25 cellular contexts compared by ENCODE assay signal in the genomic region with DNA sequence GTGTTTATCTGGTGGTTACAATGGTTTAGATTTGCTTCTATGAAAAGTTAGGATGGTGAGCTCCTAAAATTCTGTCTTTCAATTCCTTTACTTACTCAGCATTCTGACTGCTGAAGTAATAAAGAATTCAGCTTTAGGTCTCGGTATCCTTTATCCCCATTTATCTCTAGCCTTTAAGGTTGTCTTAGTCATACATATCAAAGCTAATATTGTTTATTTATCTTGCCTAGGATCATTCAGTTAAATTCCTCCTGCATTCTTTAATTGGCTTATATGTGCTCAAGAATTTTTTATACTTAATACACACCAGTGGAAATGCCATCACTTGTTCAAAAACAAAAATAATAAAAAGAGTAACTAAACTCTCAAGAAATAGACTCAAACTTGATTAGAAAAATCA.
"Had no signal": no experiment of that assay in that cellular context is flagged by ENCODE, and none has a peak within 500 bp of the region (broad histone marks: within the 10 kb centered on the region; RNA-seq: fewer than 3 reads in every experiment).

No MANE protein-coding gene starts in this region.

- H3K4me1 ChIP-seq: heart right ventricle, left ventricle myocardium inferior, lower lobe of right lung, parathyroid adenoma, spleen, testis, tibial artery had no signal

- H2AFZ ChIP-seq: parathyroid adenoma had no signal

- H3K4me3 ChIP-seq: heart right ventricle, left ventricle myocardium inferior, lower lobe of right lung, sigmoid colon, spleen, testis, tibial artery had no signal

- H3K9ac ChIP-seq: parathyroid adenoma had no signal

- H3K27me3 ChIP-seq: heart right ventricle, sigmoid colon, spleen, testis, tibial artery had no signal

- H3K36me3 ChIP-seq: heart right ventricle, left ventricle myocardium inferior, lower lobe of right lung, sigmoid colon, spleen, tibial artery had no signal

- H3K9me3 ChIP-seq: lower lobe of right lung, sigmoid colon, testis, tibial artery had no signal

- H3K27ac ChIP-seq: epithelial cell of prostate, heart right ventricle, left ventricle myocardium inferior, lower lobe of right lung, parathyroid adenoma, sigmoid colon, spleen, testis, tibial artery had no signal

- H3K79me2 ChIP-seq: parathyroid adenoma had no signal

- DNase-seq: cerebellar nuclear complex; effector CD8-positive, alpha-beta T cell; endodermal cell; foreskin melanocyte; glutamatergic neuron; heart right ventricle; hippocampal formation; islet precursor cell; kidney glomerular epithelial cell; left colon; left ventricle myocardium inferior; lower lobe of right lung; naive thymus-derived CD8-positive, alpha-beta T cell; right cardiac atrium; sigmoid colon; spleen; stimulated activated CD4-positive, alpha-beta T cell treated with anti-CD3 and anti-CD28 coated beads, Interleukin-4, amount 100 ng/mL, for 4 hours; stimulated activated naive CD8-positive, alpha-beta T cell treated with anti-CD3 and anti-CD28 coated beads, Interleukin-15, Interleukin-2, amounts not matched to agents 100 U/mL and 50 U/mL, for 24 hours; substantia nigra; testis; tibial artery had no signal

- ATAC-seq: esophagus mucosa; heart right ventricle; left colon; lower lobe of right lung; naive thymus-derived CD8-positive, alpha-beta T cell; right cardiac atrium; stimulated activated memory B cell treated with anti-CD40 and anti-IgM and Interleukin-4, amounts not matched to agents 10 μg/mL and 1 μg/mL and 100 μg/mL, for 72 hours; stimulated activated naive CD8-positive, alpha-beta T cell treated with anti-CD3 and anti-CD28 coated beads, Interleukin-15, Interleukin-2, amounts not matched to agents 100 U/mL and 50 U/mL, for 24 hours had no signal
